In the genomic region with DNA sequence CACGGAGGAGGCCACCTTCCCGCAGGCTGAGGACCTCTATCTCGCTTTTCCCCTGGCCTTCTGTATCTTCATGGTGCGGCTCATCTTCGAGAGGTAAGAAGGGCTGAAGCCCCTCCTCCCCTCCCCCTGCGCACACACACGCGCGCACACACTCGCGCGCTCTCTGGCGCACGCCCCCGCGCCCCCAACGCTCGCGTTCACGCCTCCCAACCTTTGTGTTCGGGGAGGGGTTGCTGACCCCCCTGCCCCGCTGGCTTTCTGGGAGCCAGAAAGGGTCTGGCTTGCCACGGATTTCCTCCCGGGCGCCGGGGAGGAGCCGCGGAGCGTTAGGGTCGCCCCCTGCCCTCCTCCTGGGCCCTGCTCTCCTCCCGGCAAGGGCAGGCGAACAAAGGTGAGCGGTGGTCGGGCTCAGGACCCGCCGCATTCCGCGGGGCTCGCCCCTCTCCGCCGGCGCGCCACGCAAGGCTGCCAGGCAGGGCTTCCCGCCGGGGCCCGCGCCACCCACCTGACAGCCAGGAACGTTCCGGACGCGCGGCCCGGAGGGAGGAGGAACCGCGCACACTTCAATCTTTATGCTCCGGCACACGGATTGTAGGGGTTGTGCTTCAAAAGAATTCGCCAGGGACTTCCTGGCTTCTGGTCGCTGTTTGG, we compare ENCODE assay signal across 8 cellular contexts. TPM values are rescaled to one million over a fixed set of nuclear protein-coding genes. Genes with fewer than 3 reads are reported as not detected.
A peak's percentile ranks its signal among the peaks of the same experiment; 100 is the strongest.
DNase-seq lines count a peak whose midpoint lies in the region; ATAC-seq, FAIRE-seq and TF ChIP-seq lines count a peak whose summit lies in the region.

No MANE protein-coding gene starts in this region.

- no peaks in the 10 kb centered on the region for H4K20me1 ChIP-seq in K562 (replicated peaks; ENCODE audit: control insufficient read depth, insufficient read depth, low read length)

- peak in 2 of 5 donors; percentile 7 to 53 for DNase-seq in CD8-positive, alpha-beta memory T cell
- DNase-seq in RWPE1 (ENCODE audit: low spot score) = peak; percentile 55
- peak; percentile 40 to 65 (median 64) for DNase-seq in K562 (ENCODE audit: extremely low read depth in 1 of 4, low spot score in 3 of 4)
- DNase-seq in iPS-NIHi11 (ENCODE audit: low spot score) = peak; percentile 62
- peak; percentile 49 for DNase-seq in small intestine
- no peak for DNase-seq in globus pallidus (ENCODE audit: low spot score)

- ATAC-seq in GM19324 (IDR thresholded peaks at IDR 0.05; ENCODE audit: low FRiP score, unreplicated experiment) = peak; percentile 31
- ATAC-seq in HG03378 (IDR thresholded peaks at IDR 0.05; ENCODE audit: unreplicated experiment) = peak; percentile 29
- ATAC-seq in K562 = peak; percentile 74

- no peak for TF ChIP-seq EP300 in K562 (IDR thresholded peaks at IDR 0.05; ENCODE audit: low read length)

- H3K4me3 ChIP-seq in CD8-positive, alpha-beta memory T cell (ENCODE audit: low read length) = peak overlapping the region; percentile 46
- H3K4me3 ChIP-seq in K562 (peak overlapping the region; percentile 73), small intestine (ENCODE audit: low read depth in 1 of 2, low read length in 2 of 2) (peak overlapping the region; percentile 81 to 98)

- peaks cover 0 to 8% of the 10 kb centered on the region in 2 donors for H3K27me3 Mint-ChIP-seq in CD8-positive, alpha-beta memory T cell

- H2AFZ ChIP-seq in K562 (ENCODE audit: low read depth, low read length) = peak overlapping the region; percentile 97

- H3K9ac ChIP-seq in K562 (ENCODE audit: insufficient read depth in 1 of 2, low read depth in 2 of 2, low read length in 2 of 2) = peak overlapping the region; percentile 71 to 95

- H3K4me3 Mint-ChIP-seq in CD8-positive, alpha-beta memory T cell = peak overlapping the region in 3 of 7 donors; percentile 72 to 92 (median 86)

- H3K27ac Mint-ChIP-seq in CD8-positive, alpha-beta memory T cell = peak overlapping the region in 3 of 8 donors; percentile 4 to 64 (median 33)

- 2% methylated on average over 55 of the region's 60 CpGs for WGBS in K562 (ENCODE audit: insufficient coverage, low coverage, missing lambda C conversion rate)
- WGBS in small intestine, 3 donors = 0 to 2% (median 0%) methylated on average over 50 to 60 of the region's 60 CpGs

- H3K27ac ChIP-seq in CD8-positive, alpha-beta memory T cell (ENCODE audit: low read depth, low read length) = peak overlapping the region; percentile 1
- H3K27ac ChIP-seq in RWPE1 (peak overlapping the region; percentile 89), K562 (ENCODE audit: extremely low read depth, low read depth, low read length) (peak overlapping the region; percentile 84), small intestine (ENCODE audit: low read depth in 1 of 2, low read length in 1 of 2) (peak overlapping the region; percentile 82 to 85)

- intact Hi-C loops in K562 (cut with micrococcal nuclease) = loop anchor here (2.0 kb wide), 1 partner anchor 34 kb away; no protein-coding TSS in a partner anchor

- TF ChIP-seq CTCF in RWPE1 (conservative IDR thresholded peaks at IDR 0.05; ENCODE audit: low read depth) (no peak), K562 (IDR thresholded peaks at IDR 0.05 in 2 of 3, conservative IDR thresholded peaks at IDR 0.05 in 1 of 3; ENCODE audit: insufficient read depth in 2 of 3, low read depth in 1 of 3, low read length in 3 of 3) (no peak)

- peak overlapping the region; percentile 89 for H3K4me2 ChIP-seq in K562 (ENCODE audit: insufficient read depth, low read length)

- BruUV-seq in K562 (replicated peaks; lab: Mats Ljungman, UMichigan) = no TSS peak

- H3K27me3 ChIP-seq in CD8-positive, alpha-beta memory T cell (ENCODE audit: insufficient read depth, low read length, poor library complexity, severe bottlenecking) = no peaks in the 10 kb centered on the region
- H3K27me3 ChIP-seq in K562 (ENCODE audit: control insufficient read depth in 2 of 2, insufficient read depth in 2 of 2, low read length in 2 of 2) = no peaks in the 10 kb centered on the region
- H3K27me3 ChIP-seq in small intestine (ENCODE audit: control insufficient read depth in 2 of 2, insufficient read depth in 2 of 2, low read length in 2 of 2) = no peaks in the 10 kb centered on the region

- H3K9me1 ChIP-seq in K562 (ENCODE audit: control insufficient read depth, insufficient read depth, low read length) = no peaks in the 10 kb centered on the region

- FAIRE-seq in K562 (lab: Jason Lieb, UNC) (no peak), small intestine (lab: Jason Lieb, UNC) (no peak)

- POLR2A ChIA-PET in CD8-positive, alpha-beta memory T cell (lab: Charles Lee) = no interaction called here
- POLR2A ChIA-PET in RWPE1 (lab: Yijun Ruan, JAX; ENCODE audit: low non-redundant PET) = no interaction called here
- POLR2A ChIA-PET in K562 (lab: Yijun Ruan, JAX) = interaction anchor here (1.0 to 1.1 kb wide), 2 partner anchors 21 to 341 kb away, joined by 3 read pairs; no protein-coding TSS in a partner anchor

- H3K36me3 ChIP-seq in CD8-positive, alpha-beta memory T cell (ENCODE audit: insufficient read depth, low read length) = no peaks in the 10 kb centered on the region
- H3K36me3 ChIP-seq in K562 (ENCODE audit: control insufficient read depth, insufficient read depth, low read length) = no peaks in the 10 kb centered on the region
- H3K36me3 ChIP-seq in small intestine (ENCODE audit: control insufficient read depth in 2 of 2, insufficient read depth in 2 of 2, low read length in 2 of 2) = no peaks in the 10 kb centered on the region

- CTCF ChIA-PET in CD8-positive, alpha-beta memory T cell (lab: Charles Lee) = no interaction called here
- CTCF ChIA-PET in RWPE1 (lab: Yijun Ruan, JAX) = interaction anchor here (0.6 kb wide), 1 partner anchor 120 kb away, joined by 3 read pairs; no protein-coding TSS in a partner anchor
- CTCF ChIA-PET in K562 (lab: Yijun Ruan, JAX; ENCODE audit: low intra/inter-chr PET ratio) = no interaction called here

- peaks cover 0 to 3% (median 0%) of the 10 kb centered on the region in 3 donors for H3K36me3 Mint-ChIP-seq in CD8-positive, alpha-beta memory T cell

- no peak for TF ChIP-seq RAD21 in K562 (CRISPR knock-in tag; conservative IDR thresholded peaks at IDR 0.05 in 1 of 2, IDR thresholded peaks at IDR 0.05 in 1 of 2)

- no peaks in the 10 kb centered on the region for H3K9me3 ChIP-seq in CD8-positive, alpha-beta memory T cell (ENCODE audit: low read length)
- H3K9me3 ChIP-seq in K562 (replicated peaks; ENCODE audit: control insufficient read depth, insufficient read depth, low read depth, low read length) (no peaks in the 10 kb centered on the region), small intestine (ENCODE audit: control insufficient read depth, low read depth) (no peaks in the 10 kb centered on the region)

- TF ChIP-seq POLR2A in K562 (conservative IDR thresholded peaks at IDR 0.05) = no peak

- H3K79me2 ChIP-seq in K562 (ENCODE audit: control insufficient read depth, insufficient read depth, low read length) = peaks cover 47% of the 10 kb centered on the region

- peaks cover 17% of the 10 kb centered on the region for H3K4me1 ChIP-seq in CD8-positive, alpha-beta memory T cell (ENCODE audit: insufficient read depth, low read length)
- H3K4me1 ChIP-seq in K562 (replicated peaks in 1 of 2; ENCODE audit: control insufficient read depth in 2 of 2, insufficient read depth in 2 of 2, low read length in 2 of 2) (peaks cover 10 to 19% of the 10 kb centered on the region in 2 experiments; a peak in 3 of 5 replicates), small intestine (ENCODE audit: control insufficient read depth in 2 of 2, insufficient read depth in 1 of 2, low read depth in 1 of 2, low read length in 1 of 2) (peaks cover 2 to 3% of the 10 kb centered on the region in 2 donors)

- in situ Hi-C loops in K562 (cut with MboI) = no loop called here

- H3K4me1 Mint-ChIP-seq in CD8-positive, alpha-beta memory T cell = peaks cover 15 to 40% (median 25%) of the 10 kb centered on the region in 3 donors

- no peaks in the 10 kb centered on the region for H3K9me3 Mint-ChIP-seq in CD8-positive, alpha-beta memory T cell

TF ChIP-seq in K562, 482 proteins besides CTCF, POLR2A, EP300 and RAD21 (continues in another document):
- peak; percentile 54; the same call in 1 of the 2 replicates for TF ChIP-seq RBM14 (IDR thresholded peaks at IDR 0.05; ENCODE audit: borderline replicate concordance, insufficient read depth, low read depth, low read length)
- TF ChIP-seq, protein P1, sequence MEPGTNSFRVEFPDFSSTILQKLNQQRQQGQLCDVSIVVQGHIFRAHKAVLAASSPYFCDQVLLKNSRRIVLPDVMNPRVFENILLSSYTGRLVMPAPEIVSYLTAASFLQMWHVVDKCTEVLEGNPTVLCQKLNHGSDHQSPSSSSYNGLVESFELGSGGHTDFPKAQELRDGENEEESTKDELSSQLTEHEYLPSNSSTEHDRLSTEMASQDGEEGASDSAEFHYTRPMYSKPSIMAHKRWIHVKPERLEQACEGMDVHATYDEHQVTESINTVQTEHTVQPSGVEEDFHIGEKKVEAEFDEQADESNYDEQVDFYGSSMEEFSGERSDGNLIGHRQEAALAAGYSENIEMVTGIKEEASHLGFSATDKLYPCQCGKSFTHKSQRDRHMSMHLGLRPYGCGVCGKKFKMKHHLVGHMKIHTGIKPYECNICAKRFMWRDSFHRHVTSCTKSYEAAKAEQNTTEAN (CRISPR knock-in tag; IDR thresholded peaks at IDR 0.05) = 0 out of 2 replicates have a peak, but pooled peaks have one; percentile 16
- TF ChIP-seq ELF4 (CRISPR knock-in tag; IDR thresholded peaks at IDR 0.05) = no peak
- peak; percentile 83 to 86 for TF ChIP-seq NRF1 (conservative IDR thresholded peaks at IDR 0.05 in 1 of 2, IDR thresholded peaks at IDR 0.05 in 1 of 2)

RNA-seq across cellular contexts. Expression of gene CERS6, which starts 0.6 kb away (rescaled TPM):
- total RNA-seq in CD8-positive, alpha-beta memory T cell = 1 to 10 TPM; 7.7 to 7.8 TPM
- 3.6 TPM for polyA plus RNA-seq in CD8-positive, alpha-beta memory T cell
- 2.8 and 5.7 TPM in 2 replicates for total RNA-seq in K562 (2011; cell fraction: chromatin; rRNA removed; ENCODE audit: low replicate concordance)
- 2.3 and 2.9 TPM in 2 replicates for total RNA-seq in K562 (2011; cell fraction: nucleolus; rRNA removed)
- total RNA-seq in K562 (2011; cell fraction: nucleoplasm; rRNA removed) = 4.5 and 7.3 TPM in 2 replicates
- total RNA-seq in K562 (2014; rRNA removed) = 11.4 and 12.1 TPM in 2 replicates
- total RNA-seq in K562 (2014; rRNA removed; fragmentation: Illumina TruSeq; extraction: Trizol) = 13.6 and 14.5 TPM in 2 replicates
- total RNA-seq in K562 (2015; rRNA removed; fragmentation: Illumina TruSeq; extraction: Trizol) = 12.4 and 12.8 TPM in 2 replicates
- total RNA-seq in K562 (2021) = 11.5 and 11.8 TPM in 2 replicates
- polyA plus RNA-seq in K562 (2011; rRNA removed) = 1.9 and 6.8 TPM in 2 replicates
- 0.61 and 4.4 TPM in 2 replicates for polyA plus RNA-seq in K562 (2011; cell fraction: cytosol; rRNA removed)
- 1.4 and 5.3 TPM in 2 replicates for polyA plus RNA-seq in K562 (2011; cell fraction: nucleus; rRNA removed)
- 7.8 and 8.4 TPM in 2 replicates for polyA plus RNA-seq in K562 (2012)
- polyA plus RNA-seq in K562 (2014; fragmentation: Illumina TruSeq; extraction: Trizol) = 10.9 and 13.4 TPM in 2 replicates
- polyA plus RNA-seq in K562 (2014; fragmentation: Nextera tagmentation; extraction: Ambion mirVana) = 1 to 10 TPM; 1.6 to 2.3 TPM
- 6.0 and 6.5 TPM in 2 replicates for polyA plus RNA-seq in K562 (2014; rRNA removed)
- 4.6 and 16.3 TPM in 2 replicates for polyA minus RNA-seq in K562 (2011; rRNA and poly(A)+ RNA removed)
- polyA minus RNA-seq in K562 (2011; cell fraction: cytosol; rRNA and poly(A)+ RNA removed) = 2.9 and 8.6 TPM in 2 replicates
- polyA minus RNA-seq in K562 (2011; cell fraction: nucleus; rRNA and poly(A)+ RNA removed) = 2.2 and 12.4 TPM in 2 replicates
- 10 to 100 TPM in 1 of 3 donors, 1 to 10 TPM in 2; 6.8 to 35.6 (median 8.3) TPM for polyA plus RNA-seq in small intestine

Comparison
In these comparisons a context has a peak if more than half of its experiments do, and no peak if none do; other contexts are left out.
1. H3K27ac ChIP-seq: peak in every context shown above with its lines; median percentile 89 in RWPE1; 84 in K562; 84 in small intestine; 1 in CD8-positive, alpha-beta memory T cell.